14 cellular contexts compared by ENCODE assay signal in the genomic region with DNA sequence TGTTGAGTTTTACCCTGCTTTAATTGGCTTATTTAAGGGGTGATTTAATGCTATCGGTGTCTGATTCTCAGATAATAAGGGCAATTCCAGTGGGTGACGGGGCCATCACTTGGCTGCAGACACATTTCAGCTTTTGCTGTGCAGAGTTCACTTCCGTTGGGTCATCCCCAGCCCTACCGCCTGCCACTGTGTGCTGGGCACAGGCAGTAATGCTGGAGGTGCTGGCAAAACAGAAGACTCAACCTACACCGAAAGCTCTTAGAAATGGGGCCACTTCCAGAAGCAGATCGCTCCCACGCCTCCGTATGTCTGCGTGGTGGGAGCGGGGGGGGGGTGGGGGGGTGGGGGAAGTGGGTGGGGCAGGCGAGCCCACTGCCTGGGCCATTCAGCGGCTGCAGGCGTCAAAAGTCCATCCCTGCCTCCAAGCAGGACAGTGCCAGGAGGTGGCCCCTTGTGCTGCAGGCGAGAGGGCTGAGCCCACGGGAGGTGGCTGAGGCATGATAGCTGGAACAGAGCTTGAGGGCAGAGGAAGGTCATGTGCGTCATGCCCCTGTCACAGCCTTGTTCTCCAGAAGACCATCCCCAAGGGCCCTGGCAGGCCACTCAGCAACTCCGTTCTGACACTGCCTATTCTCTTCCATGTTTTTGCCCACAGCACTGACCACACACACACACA.
"Had no signal": no experiment of that assay in that cellular context is flagged by ENCODE, and none has a peak within 500 bp of the region (broad histone marks: within the 10 kb centered on the region; RNA-seq: fewer than 3 reads in every experiment).

No MANE protein-coding gene starts in this region.

- ATAC-seq: activated CD8-positive, alpha-beta T cell treated with anti-CD3 and anti-CD28 coated beads, Interleukin-2, amount 10 ng/mL, durations not matched to agents 7 days and 5 days; heart left ventricle had no signal

- H3K9me3 ChIP-seq: colonic mucosa, esophagus squamous epithelium, heart left ventricle, thyroid gland had no signal

- H3K9ac ChIP-seq: neural progenitor cell, parathyroid adenoma had no signal

- H3K4me2 ChIP-seq: neural progenitor cell had no signal

- H3K27me3 ChIP-seq: cardiac muscle cell, colonic mucosa, esophagus squamous epithelium, heart left ventricle, neural progenitor cell, thyroid gland had no signal

- H3K4me3 ChIP-seq: cardiac muscle cell, colonic mucosa, esophagus squamous epithelium, heart left ventricle, neural progenitor cell, thyroid gland had no signal

- H3K4me1 ChIP-seq: colonic mucosa, thyroid gland had no signal

- H3K79me2 ChIP-seq: parathyroid adenoma had no signal

- H3K27ac ChIP-seq: cardiac muscle cell, colonic mucosa, esophagus squamous epithelium, heart left ventricle, neural progenitor cell, parathyroid adenoma, thyroid gland had no signal

- H2AFZ ChIP-seq: neural progenitor cell, parathyroid adenoma had no signal

- DNase-seq: activated CD4-positive, CD25-positive, alpha-beta regulatory T cell treated with anti-CD3 and anti-CD28 coated beads, Interleukin-2, amount 50 U/mL, for 72 hours; activated CD8-positive, alpha-beta T cell treated with anti-CD3 and anti-CD28 coated beads, Interleukin-2, amount 10 ng/mL, durations not matched to agents 7 days and 5 days; activated naive CD8-positive, alpha-beta T cell treated with anti-CD3 and anti-CD28 coated beads, Interleukin-2, amount 10 ng/mL, durations not matched to agents 7 days and 5 days; colonic mucosa; effector CD4-positive, alpha-beta T cell; esophagus squamous epithelium; foreskin fibroblast; heart left ventricle; naive B cell; T1000; thyroid gland had no signal

- H3K36me3 ChIP-seq: cardiac muscle cell, colonic mucosa, esophagus squamous epithelium, heart left ventricle, neural progenitor cell, thyroid gland had no signal
